1 cellular context compared by ENCODE assay signal in the genomic region with DNA sequence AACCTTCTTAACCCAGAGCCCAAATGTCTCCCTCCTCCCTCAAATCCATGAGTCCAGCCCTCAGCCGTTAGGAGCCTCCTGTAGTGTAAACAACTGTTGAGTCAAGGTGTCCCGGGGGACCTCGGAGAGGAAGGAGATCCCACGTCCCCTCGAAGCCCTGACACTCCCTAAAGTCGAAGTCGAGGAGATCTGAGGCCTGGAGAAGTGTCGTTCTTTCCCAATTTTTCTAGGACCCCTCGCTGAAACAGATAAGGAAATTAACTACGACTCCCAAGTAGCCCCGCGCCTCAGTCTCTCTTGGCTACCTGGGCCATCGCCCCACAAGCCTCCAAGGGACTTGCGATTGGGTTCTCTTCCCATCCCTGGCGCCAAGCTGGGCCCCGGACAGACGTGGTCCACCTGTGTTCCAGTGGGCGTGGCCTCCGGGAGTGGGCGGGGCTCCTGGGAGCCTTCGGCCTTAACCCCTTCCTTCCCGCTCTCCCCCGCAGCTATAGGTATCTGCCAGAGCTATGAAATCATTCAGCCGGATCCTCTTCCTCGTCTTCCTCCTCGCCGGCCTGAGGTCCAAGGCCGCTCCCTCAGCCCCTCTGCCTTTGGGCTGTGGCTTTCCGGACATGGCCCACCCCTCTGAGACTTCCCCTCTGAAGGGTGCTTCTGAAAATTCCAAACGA.
TF ChIP-seq lines count a peak whose summit lies in the region.

No MANE protein-coding gene starts in this region.

TF ChIP-seq in HEK293, 187 proteins besides CTCF, POLR2A, EP300 and RAD21 (continued from another document):
- TF ChIP-seq, protein P1, sequence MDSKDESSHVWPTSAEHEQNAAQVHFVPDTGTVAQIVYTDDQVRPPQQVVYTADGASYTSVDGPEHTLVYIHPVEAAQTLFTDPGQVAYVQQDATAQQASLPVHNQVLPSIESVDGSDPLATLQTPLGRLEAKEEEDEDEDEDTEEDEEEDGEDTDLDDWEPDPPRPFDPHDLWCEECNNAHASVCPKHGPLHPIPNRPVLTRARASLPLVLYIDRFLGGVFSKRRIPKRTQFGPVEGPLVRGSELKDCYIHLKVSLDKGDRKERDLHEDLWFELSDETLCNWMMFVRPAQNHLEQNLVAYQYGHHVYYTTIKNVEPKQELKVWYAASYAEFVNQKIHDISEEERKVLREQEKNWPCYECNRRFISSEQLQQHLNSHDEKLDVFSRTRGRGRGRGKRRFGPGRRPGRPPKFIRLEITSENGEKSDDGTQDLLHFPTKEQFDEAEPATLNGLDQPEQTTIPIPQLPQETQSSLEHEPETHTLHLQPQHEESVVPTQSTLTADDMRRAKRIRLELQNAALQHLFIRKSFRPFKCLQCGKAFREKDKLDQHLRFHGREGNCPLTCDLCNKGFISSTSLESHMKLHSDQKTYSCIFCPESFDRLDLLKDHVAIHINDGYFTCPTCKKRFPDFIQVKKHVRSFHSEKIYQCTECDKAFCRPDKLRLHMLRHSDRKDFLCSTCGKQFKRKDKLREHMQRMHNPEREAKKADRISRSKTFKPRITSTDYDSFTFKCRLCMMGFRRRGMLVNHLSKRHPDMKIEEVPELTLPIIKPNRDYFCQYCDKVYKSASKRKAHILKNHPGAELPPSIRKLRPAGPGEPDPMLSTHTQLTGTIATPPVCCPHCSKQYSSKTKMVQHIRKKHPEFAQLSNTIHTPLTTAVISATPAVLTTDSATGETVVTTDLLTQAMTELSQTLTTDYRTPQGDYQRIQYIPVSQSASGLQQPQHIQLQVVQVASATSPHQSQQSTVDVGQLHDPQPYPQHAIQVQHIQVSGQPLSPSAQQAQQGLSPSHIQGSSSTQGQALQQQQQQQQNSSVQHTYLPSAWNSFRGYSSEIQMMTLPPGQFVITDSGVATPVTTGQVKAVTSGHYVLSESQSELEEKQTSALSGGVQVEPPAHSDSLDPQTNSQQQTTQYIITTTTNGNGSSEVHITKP (tag by site-specific recombination; IDR thresholded peaks at IDR 0.05): peak; percentile 92
- peak; percentile 95 for TF ChIP-seq SP3 (tag by site-specific recombination; IDR thresholded peaks at IDR 0.05)
- TF ChIP-seq, protein P2, sequence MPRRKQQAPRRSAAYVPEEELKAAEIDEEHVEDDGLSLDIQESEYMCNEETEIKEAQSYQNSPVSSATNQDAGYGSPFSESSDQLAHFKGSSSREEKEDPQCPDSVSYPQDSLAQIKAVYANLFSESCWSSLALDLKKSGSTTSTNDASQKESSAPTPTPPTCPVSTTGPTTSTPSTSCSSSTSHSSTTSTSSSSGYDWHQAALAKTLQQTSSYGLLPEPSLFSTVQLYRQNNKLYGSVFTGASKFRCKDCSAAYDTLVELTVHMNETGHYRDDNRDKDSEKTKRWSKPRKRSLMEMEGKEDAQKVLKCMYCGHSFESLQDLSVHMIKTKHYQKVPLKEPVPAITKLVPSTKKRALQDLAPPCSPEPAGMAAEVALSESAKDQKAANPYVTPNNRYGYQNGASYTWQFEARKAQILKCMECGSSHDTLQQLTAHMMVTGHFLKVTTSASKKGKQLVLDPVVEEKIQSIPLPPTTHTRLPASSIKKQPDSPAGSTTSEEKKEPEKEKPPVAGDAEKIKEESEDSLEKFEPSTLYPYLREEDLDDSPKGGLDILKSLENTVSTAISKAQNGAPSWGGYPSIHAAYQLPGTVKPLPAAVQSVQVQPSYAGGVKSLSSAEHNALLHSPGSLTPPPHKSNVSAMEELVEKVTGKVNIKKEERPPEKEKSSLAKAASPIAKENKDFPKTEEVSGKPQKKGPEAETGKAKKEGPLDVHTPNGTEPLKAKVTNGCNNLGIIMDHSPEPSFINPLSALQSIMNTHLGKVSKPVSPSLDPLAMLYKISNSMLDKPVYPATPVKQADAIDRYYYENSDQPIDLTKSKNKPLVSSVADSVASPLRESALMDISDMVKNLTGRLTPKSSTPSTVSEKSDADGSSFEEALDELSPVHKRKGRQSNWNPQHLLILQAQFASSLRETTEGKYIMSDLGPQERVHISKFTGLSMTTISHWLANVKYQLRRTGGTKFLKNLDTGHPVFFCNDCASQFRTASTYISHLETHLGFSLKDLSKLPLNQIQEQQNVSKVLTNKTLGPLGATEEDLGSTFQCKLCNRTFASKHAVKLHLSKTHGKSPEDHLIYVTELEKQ (tag by site-specific recombination; IDR thresholded peaks at IDR 0.05; ENCODE audit: borderline replicate concordance): no peak
- TF ChIP-seq HOXA7 (CRISPR knock-in tag; IDR thresholded peaks at IDR 0.05; ENCODE audit: borderline replicate concordance): no peak
- TF ChIP-seq, protein P3, sequence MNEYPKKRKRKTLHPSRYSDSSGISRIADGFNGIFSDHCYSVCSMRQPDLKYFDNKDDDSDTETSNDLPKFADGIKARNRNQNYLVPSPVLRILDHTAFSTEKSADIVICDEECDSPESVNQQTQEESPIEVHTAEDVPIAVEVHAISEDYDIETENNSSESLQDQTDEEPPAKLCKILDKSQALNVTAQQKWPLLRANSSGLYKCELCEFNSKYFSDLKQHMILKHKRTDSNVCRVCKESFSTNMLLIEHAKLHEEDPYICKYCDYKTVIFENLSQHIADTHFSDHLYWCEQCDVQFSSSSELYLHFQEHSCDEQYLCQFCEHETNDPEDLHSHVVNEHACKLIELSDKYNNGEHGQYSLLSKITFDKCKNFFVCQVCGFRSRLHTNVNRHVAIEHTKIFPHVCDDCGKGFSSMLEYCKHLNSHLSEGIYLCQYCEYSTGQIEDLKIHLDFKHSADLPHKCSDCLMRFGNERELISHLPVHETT (tag by site-specific recombination; IDR thresholded peaks at IDR 0.05): no peak
- peak; percentile 37; the same call in 1 of the 2 replicates for TF ChIP-seq SP2 (tag by site-specific recombination; IDR thresholded peaks at IDR 0.05)
- TF ChIP-seq IKZF3 (tag by site-specific recombination; IDR thresholded peaks at IDR 0.05): peak; percentile 68
- TF ChIP-seq, protein P4, sequence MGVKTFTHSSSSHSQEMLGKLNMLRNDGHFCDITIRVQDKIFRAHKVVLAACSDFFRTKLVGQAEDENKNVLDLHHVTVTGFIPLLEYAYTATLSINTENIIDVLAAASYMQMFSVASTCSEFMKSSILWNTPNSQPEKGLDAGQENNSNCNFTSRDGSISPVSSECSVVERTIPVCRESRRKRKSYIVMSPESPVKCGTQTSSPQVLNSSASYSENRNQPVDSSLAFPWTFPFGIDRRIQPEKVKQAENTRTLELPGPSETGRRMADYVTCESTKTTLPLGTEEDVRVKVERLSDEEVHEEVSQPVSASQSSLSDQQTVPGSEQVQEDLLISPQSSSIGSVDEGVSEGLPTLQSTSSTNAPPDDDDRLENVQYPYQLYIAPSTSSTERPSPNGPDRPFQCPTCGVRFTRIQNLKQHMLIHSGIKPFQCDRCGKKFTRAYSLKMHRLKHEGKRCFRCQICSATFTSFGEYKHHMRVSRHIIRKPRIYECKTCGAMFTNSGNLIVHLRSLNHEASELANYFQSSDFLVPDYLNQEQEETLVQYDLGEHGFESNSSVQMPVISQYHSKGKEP (tag by site-specific recombination; IDR thresholded peaks at IDR 0.05): 0 out of 2 replicates have a peak, but pooled peaks have one; percentile 36
- TF ChIP-seq ZNF777 (tag by site-specific recombination; IDR thresholded peaks at IDR 0.05; ENCODE audit: borderline replicate concordance): no peak
- peak; percentile 44 for TF ChIP-seq SCRT1 (tag by site-specific recombination; IDR thresholded peaks at IDR 0.05; ENCODE audit: borderline replicate concordance)
- no peak for TF ChIP-seq ZNF416 (tag by site-specific recombination; IDR thresholded peaks at IDR 0.05)
- TF ChIP-seq ZNF837 (tag by site-specific recombination; IDR thresholded peaks at IDR 0.05): no peak
- peak; percentile 48; the same call in 1 of the 2 replicates for TF ChIP-seq KLF16 (tag by site-specific recombination; IDR thresholded peaks at IDR 0.05)
- peak; percentile 39; the same call in 1 of the 2 replicates for TF ChIP-seq ZBTB20 (tag by site-specific recombination; IDR thresholded peaks at IDR 0.05)
- TF ChIP-seq ZNF211 (tag by site-specific recombination; IDR thresholded peaks at IDR 0.05; ENCODE audit: low read depth): no peak
- TF ChIP-seq WT1 (tag by site-specific recombination; IDR thresholded peaks at IDR 0.05): peak; percentile 72
- TF ChIP-seq ZSCAN16 (tag by site-specific recombination; IDR thresholded peaks at IDR 0.05): no peak
- TF ChIP-seq ZXDB (tag by site-specific recombination; IDR thresholded peaks at IDR 0.05): no peak
- peak; percentile 52; the same call in 1 of the 2 replicates for TF ChIP-seq ZFP69B (tag by site-specific recombination; IDR thresholded peaks at IDR 0.05)
- peak; percentile 83 for TF ChIP-seq ZNF335 (tag by site-specific recombination; conservative IDR thresholded peaks at IDR 0.05)
- peak; percentile 50 for TF ChIP-seq ZFHX2 (tag by site-specific recombination; conservative IDR thresholded peaks at IDR 0.05)
- peak; percentile 91 for TF ChIP-seq KLF9 (tag by site-specific recombination; IDR thresholded peaks at IDR 0.05; ENCODE audit: low read depth)
- TF ChIP-seq GLI2 (tag by site-specific recombination; IDR thresholded peaks at IDR 0.05; ENCODE audit: borderline replicate concordance, low read depth): no peak
- TF ChIP-seq ZNF114 (tag by site-specific recombination; IDR thresholded peaks at IDR 0.05): no peak
- no peak for TF ChIP-seq HOXD13 (CRISPR knock-in tag; IDR thresholded peaks at IDR 0.05; ENCODE audit: borderline replicate concordance)
- TF ChIP-seq KLF1 (tag by site-specific recombination; IDR thresholded peaks at IDR 0.05): no peak
- no peak for TF ChIP-seq ZNF423 (tag by site-specific recombination; IDR thresholded peaks at IDR 0.05)
- no peak for TF ChIP-seq ZNF560 (tag by site-specific recombination; IDR thresholded peaks at IDR 0.05; ENCODE audit: borderline replicate concordance)
- no peak for TF ChIP-seq ZBTB7A (tag by site-specific recombination; IDR thresholded peaks at IDR 0.05; ENCODE audit: low read depth)
- TF ChIP-seq KLF8 (tag by site-specific recombination; IDR thresholded peaks at IDR 0.05): peak; percentile 73
- TF ChIP-seq, protein P5, sequence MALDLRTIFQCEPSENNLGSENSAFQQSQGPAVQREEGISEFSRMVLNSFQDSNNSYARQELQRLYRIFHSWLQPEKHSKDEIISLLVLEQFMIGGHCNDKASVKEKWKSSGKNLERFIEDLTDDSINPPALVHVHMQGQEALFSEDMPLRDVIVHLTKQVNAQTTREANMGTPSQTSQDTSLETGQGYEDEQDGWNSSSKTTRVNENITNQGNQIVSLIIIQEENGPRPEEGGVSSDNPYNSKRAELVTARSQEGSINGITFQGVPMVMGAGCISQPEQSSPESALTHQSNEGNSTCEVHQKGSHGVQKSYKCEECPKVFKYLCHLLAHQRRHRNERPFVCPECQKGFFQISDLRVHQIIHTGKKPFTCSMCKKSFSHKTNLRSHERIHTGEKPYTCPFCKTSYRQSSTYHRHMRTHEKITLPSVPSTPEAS (tag by site-specific recombination; IDR thresholded peaks at IDR 0.05): no peak
- TF ChIP-seq MYNN (tag by site-specific recombination; IDR thresholded peaks at IDR 0.05; ENCODE audit: borderline replicate concordance): peak; percentile 80
- TF ChIP-seq ZNF76 (tag by site-specific recombination; IDR thresholded peaks at IDR 0.05; ENCODE audit: borderline replicate concordance, low read depth): peak; percentile 52; the same call in 1 of the 2 replicates
